1 cellular context compared by ENCODE assay signal in genomic region chr16:31301708-31302400, GRCh38.
A peak's percentile ranks its signal among the peaks of the same experiment; 100 is the strongest.
TF ChIP-seq lines count a peak whose summit lies in the region.

No MANE protein-coding gene starts in this region.

TF ChIP-seq in IMR-90, 13 proteins besides CTCF, POLR2A, EP300 and RAD21:
- no peak for TF ChIP-seq MAZ (IDR thresholded peaks at IDR 0.05; ENCODE audit: borderline replicate concordance, low read depth, low read length)
- no peak for TF ChIP-seq USF2 (IDR thresholded peaks at IDR 0.05; ENCODE audit: low read depth, low read length)
- TF ChIP-seq CEBPB (IDR thresholded peaks at IDR 0.05; ENCODE audit: low read depth, low read length) = peak; percentile 85
